ENCODE assay signal across 8 cellular contexts in the genomic region with DNA sequence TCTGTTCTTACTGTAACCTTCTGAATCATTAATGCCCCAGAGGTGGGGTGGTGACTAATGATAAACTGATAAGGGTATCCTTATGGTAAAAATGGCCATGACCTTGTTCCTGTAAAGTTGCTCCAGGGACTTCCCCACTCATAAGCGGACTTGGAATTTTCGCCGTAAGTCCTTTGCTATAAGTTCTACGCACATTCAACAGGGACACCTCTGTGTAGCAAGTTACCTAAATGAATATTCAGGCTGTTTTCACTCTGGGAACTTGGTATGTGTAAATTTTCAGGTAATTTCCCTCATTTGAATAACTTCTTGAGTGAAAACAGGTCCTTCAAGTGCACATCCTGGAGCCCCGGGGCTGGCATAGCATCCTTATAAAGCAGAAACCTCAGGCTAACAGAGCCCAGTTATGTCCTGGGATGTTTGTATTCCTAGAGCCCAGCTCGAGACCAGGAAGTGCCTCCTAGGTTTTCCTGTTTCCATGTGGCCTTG. TPM values are rescaled to one million over a fixed set of nuclear protein-coding genes. Genes with fewer than 3 reads are reported as not detected.
DNase-seq lines count a peak whose midpoint lies in the region; ATAC-seq and FAIRE-seq lines count a peak whose summit lies in the region.
"Had no signal": no experiment of that assay in that cellular context is flagged by ENCODE, and none has a peak within 500 bp of the region (broad histone marks: within the 10 kb centered on the region; RNA-seq: fewer than 3 reads in every experiment).

No MANE protein-coding gene starts in this region.

- peak overlapping the region; percentile 34 to 37 for H3K27ac ChIP-seq in small intestine (ENCODE audit: low read depth in 1 of 2, low read length in 1 of 2)
- H3K27ac ChIP-seq: gastrocnemius medialis had no signal

- 28 to 60% (median 46%) methylated on average over 6 of the region's 6 CpGs for WGBS in small intestine, 3 donors

- H3K36me3 ChIP-seq in small intestine (ENCODE audit: control insufficient read depth in 2 of 2, insufficient read depth in 2 of 2, low read length in 2 of 2): no peaks in the 10 kb centered on the region
- H3K36me3 ChIP-seq: gastrocnemius medialis had no signal

- DNase-seq in small intestine (peak; percentile 82), SHP77 (lab: John Stamatoyannopoulos, UW) (no peak), NCI-H526 (lab: John Stamatoyannopoulos, UW) (no peak), DMS79 (lab: John Stamatoyannopoulos, UW) (no peak)
- DNase-seq: gastrocnemius medialis had no signal

- H3K4me1 ChIP-seq in small intestine (ENCODE audit: control insufficient read depth in 2 of 2, insufficient read depth in 1 of 2, low read depth in 1 of 2, low read length in 1 of 2): peaks cover 7 to 8% of the 10 kb centered on the region in 2 donors
- H3K4me1 ChIP-seq: gastrocnemius medialis had no signal

- ATAC-seq in GM18868 (IDR thresholded peaks at IDR 0.05; ENCODE audit: unreplicated experiment): peak; percentile 51
- ATAC-seq in GM21723 (IDR thresholded peaks at IDR 0.05; ENCODE audit: unreplicated experiment): peak; percentile 58
- peak; percentile 62 for ATAC-seq in HG03558 (IDR thresholded peaks at IDR 0.05; ENCODE audit: extremely low read depth, unreplicated experiment)
- ATAC-seq: gastrocnemius medialis had no signal

- H3K4me3 ChIP-seq in small intestine (ENCODE audit: low read depth in 1 of 2, low read length in 2 of 2): no peak overlapping the region
- H3K4me3 ChIP-seq: gastrocnemius medialis had no signal

- H3K9me3 ChIP-seq in small intestine (ENCODE audit: control insufficient read depth, low read depth): no peaks in the 10 kb centered on the region
- H3K9me3 ChIP-seq: gastrocnemius medialis had no signal

- FAIRE-seq in small intestine (lab: Jason Lieb, UNC): no peak

- H3K27me3 ChIP-seq in small intestine (ENCODE audit: control insufficient read depth in 2 of 2, insufficient read depth in 2 of 2, low read length in 2 of 2): no peaks in the 10 kb centered on the region
- H3K27me3 ChIP-seq: gastrocnemius medialis had no signal

RNA-seq across cellular contexts. Expression of a gene that starts 9.4 kb away (rescaled TPM):
- 10 to 100 TPM; 45.3 to 59.4 (median 58.4) TPM for polyA plus RNA-seq in small intestine
